29 cellular contexts compared by ENCODE assay signal in the genomic region with DNA sequence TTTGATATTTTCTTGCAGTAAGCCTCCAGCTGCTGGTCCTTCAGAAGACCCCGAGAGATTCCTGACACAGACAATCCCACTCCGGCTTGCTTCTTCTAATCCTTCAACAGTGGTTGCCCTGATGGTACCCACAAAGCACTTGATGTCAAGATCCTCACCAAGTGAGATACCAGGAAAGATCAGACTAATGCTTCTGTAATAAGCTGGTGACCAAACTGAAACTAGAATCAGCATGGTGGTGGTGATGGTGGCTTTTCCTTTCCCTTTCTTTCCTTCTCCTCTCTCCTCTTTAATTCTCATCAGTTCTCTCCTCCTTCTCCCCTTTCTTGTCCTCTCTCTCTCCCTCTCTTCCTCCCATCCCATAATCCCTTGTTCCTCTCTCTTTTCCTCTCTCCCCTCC.
"Had no signal": no experiment of that assay in that cellular context is flagged by ENCODE, and none has a peak within 500 bp of the region (broad histone marks: within the 10 kb centered on the region; RNA-seq: fewer than 3 reads in every experiment).

No MANE protein-coding gene starts in this region.

- H3K4me1 Mint-ChIP-seq: naive B cell; neural progenitor cell; stimulated activated naive B cell treated with anti-CD40 and anti-IgM and Interleukin-4, amounts not matched to agents 10 μg/mL and 1 μg/mL and 100 μg/mL, for 72 hours had no signal

- H3K4me3 ChIP-seq: heart right ventricle, left lung, mucosa of descending colon, neural progenitor cell, psoas muscle, skin epidermis, spleen, thoracic aorta, tibial nerve, upper lobe of left lung had no signal

- H3K9me3 Mint-ChIP-seq: effector memory CD8-positive, alpha-beta T cell; natural killer cell treated with Interleukin-12 subunit alpha and Interleukin-12 subunit beta and Interleukin-15 and Interleukin-18, amount 100 ng/mL, for 72 hours; neural progenitor cell; stimulated activated naive B cell treated with anti-CD40 and anti-IgM and Interleukin-4, amounts not matched to agents 10 μg/mL and 1 μg/mL and 100 μg/mL, for 72 hours; stimulated activated naive CD8-positive, alpha-beta T cell treated with anti-CD3 and anti-CD28 coated beads, Interleukin-15, Interleukin-2, amounts not matched to agents 100 ng/mL and 50 ng/mL, for 24 hours had no signal

- H3K27me3 ChIP-seq: left lung, neural progenitor cell, spleen, tibial nerve, upper lobe of left lung had no signal

- H3K9ac ChIP-seq: neural progenitor cell had no signal

- H3K27ac ChIP-seq: foreskin keratinocyte, heart right ventricle, left lung, neural progenitor cell, psoas muscle, skin epidermis, spleen, thoracic aorta, tibial nerve, upper lobe of left lung had no signal

- ATAC-seq: effector memory CD8-positive, alpha-beta T cell; foreskin keratinocyte; heart right ventricle; left cardiac atrium; left lung; mucosa of descending colon; natural killer cell treated with Interleukin-12 subunit alpha and Interleukin-12 subunit beta and Interleukin-15 and Interleukin-18, amount 100 ng/mL, for 72 hours; psoas muscle; right cardiac atrium; stimulated activated naive B cell treated with anti-CD40 and anti-IgM and Interleukin-4, amounts not matched to agents 10 μg/mL and 1 μg/mL and 100 μg/mL, for 72 hours had no signal

- H2AFZ ChIP-seq: neural progenitor cell had no signal

- H3K36me3 ChIP-seq: heart right ventricle, left lung, neural progenitor cell, spleen, thoracic aorta, tibial nerve, upper lobe of left lung had no signal

- FAIRE-seq: endometrium, islet of Langerhans, urothelium cell line had no signal

- H3K4me3 Mint-ChIP-seq: effector memory CD8-positive, alpha-beta T cell; mesothelial cell of epicardium; naive B cell; natural killer cell treated with Interleukin-12 subunit alpha and Interleukin-12 subunit beta and Interleukin-15 and Interleukin-18, amount 100 ng/mL, for 72 hours; neural progenitor cell; stimulated activated naive B cell treated with anti-CD40 and anti-IgM and Interleukin-4, amounts not matched to agents 10 μg/mL and 1 μg/mL and 100 μg/mL, for 72 hours; stimulated activated naive CD8-positive, alpha-beta T cell treated with anti-CD3 and anti-CD28 coated beads, Interleukin-15, Interleukin-2, amounts not matched to agents 100 ng/mL and 50 ng/mL, for 24 hours had no signal

- H3K27ac Mint-ChIP-seq: effector memory CD8-positive, alpha-beta T cell; mesothelial cell of epicardium; natural killer cell treated with Interleukin-12 subunit alpha and Interleukin-12 subunit beta and Interleukin-15 and Interleukin-18, amount 100 ng/mL, for 72 hours; neural progenitor cell; stimulated activated naive B cell treated with anti-CD40 and anti-IgM and Interleukin-4, amounts not matched to agents 10 μg/mL and 1 μg/mL and 100 μg/mL, for 72 hours; stimulated activated naive CD8-positive, alpha-beta T cell treated with anti-CD3 and anti-CD28 coated beads, Interleukin-15, Interleukin-2, amounts not matched to agents 100 ng/mL and 50 ng/mL, for 24 hours had no signal

- H3K36me3 Mint-ChIP-seq: mesothelial cell of epicardium; naive B cell; natural killer cell treated with Interleukin-12 subunit alpha and Interleukin-12 subunit beta and Interleukin-15 and Interleukin-18, amount 100 ng/mL, for 72 hours; neural progenitor cell; stimulated activated naive B cell treated with anti-CD40 and anti-IgM and Interleukin-4, amounts not matched to agents 10 μg/mL and 1 μg/mL and 100 μg/mL, for 72 hours had no signal

- H3K9me3 ChIP-seq: heart right ventricle, left lung, mucosa of descending colon, psoas muscle, spleen, thoracic aorta, tibial nerve, upper lobe of left lung had no signal

- H3K4me2 ChIP-seq: neural progenitor cell had no signal

- H3K4me1 ChIP-seq: foreskin keratinocyte, left lung, neural progenitor cell, psoas muscle, spleen, tibial nerve, upper lobe of left lung had no signal

- DNase-seq: cortex of kidney; effector memory CD8-positive, alpha-beta T cell; erythroblast; foreskin keratinocyte; glutamatergic neuron; heart right ventricle; hippocampal formation; left cardiac atrium; left lung; mesenchymal stem cell; mucosa of descending colon; naive B cell; posterior cingulate gyrus; psoas muscle; right cardiac atrium; spleen; stimulated activated CD4-positive, alpha-beta T cell treated with anti-CD3 and anti-CD28 coated beads, Interleukin-2, amount 100 ng/mL, for 48 hours; stimulated activated naive B cell treated with anti-CD40 and anti-IgM and Interleukin-4, amounts not matched to agents 10 μg/mL and 1 μg/mL and 100 μg/mL, for 72 hours; upper lobe of left lung had no signal
